8 cellular contexts compared by ENCODE assay signal in the genomic region with DNA sequence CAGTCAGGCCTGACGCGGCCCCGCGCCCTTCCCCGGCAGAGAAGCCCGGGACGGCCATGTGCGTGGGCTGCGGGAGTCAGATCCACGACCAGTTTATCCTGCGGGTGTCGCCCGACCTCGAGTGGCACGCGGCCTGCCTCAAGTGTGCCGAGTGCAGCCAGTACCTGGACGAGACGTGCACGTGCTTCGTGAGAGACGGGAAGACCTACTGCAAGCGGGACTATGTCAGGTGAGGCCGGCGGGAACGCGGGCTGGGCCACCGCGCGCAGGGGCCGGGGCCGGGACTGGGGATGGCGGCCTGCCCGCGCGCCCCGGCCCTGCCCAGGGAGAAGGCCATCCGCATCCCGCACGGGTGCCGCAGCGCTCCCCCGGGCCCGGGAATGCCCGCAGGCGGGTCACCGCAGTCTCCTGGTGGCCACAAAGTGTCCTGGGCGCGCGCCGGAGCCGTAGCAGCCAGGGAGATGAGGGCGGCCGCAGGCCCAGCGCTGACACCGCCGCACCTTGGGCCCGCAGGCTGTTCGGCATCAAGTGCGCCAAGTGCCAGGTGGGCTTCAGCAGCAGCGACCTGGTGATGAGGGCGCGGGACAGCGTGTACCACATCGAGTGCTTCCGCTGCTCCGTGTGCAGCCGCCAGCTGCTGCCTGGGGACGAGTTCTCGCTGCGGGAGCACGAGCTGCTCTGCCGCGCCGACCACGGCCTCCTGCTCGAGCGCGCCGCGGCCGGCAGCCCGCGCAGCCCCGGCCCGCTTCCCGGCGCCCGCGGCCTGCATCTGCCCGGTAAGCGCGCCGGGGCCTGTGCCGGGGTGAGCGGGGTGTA. TPM values are rescaled to one million over a fixed set of nuclear protein-coding genes. Genes with fewer than 3 reads are reported as not detected.
A peak's percentile ranks its signal among the peaks of the same experiment; 100 is the strongest.
DNase-seq lines count a peak whose midpoint lies in the region; ATAC-seq and TF ChIP-seq lines count a peak whose summit lies in the region.

No MANE protein-coding gene starts in this region.

- H3K27me3 Mint-ChIP-seq in activated T-cell treated with anti-CD3 and anti-CD28 coated beads, Interleukin-2, amount 50 U/mL, for 72 hours (ENCODE audit: low read depth) = peaks cover 86% of the 10 kb centered on the region

- H3K4me1 Mint-ChIP-seq in activated T-cell treated with anti-CD3 and anti-CD28 coated beads, Interleukin-2, amount 50 U/mL, for 72 hours (ENCODE audit: low read depth) = peaks cover 69% of the 10 kb centered on the region

- H3K36me3 ChIP-seq in BJ (ENCODE audit: control insufficient read depth, insufficient read depth, low read length) (peaks cover 13% of the 10 kb centered on the region), mesodermal cell (ENCODE audit: control insufficient read depth, insufficient read depth, low read length) (no peaks in the 10 kb centered on the region), ascending aorta (no peaks in the 10 kb centered on the region)

- DNase-seq in BJ (ENCODE audit: low read depth) = no peak
- DNase-seq in HL-60 (ENCODE audit: low read depth in 1 of 2, low spot score in 1 of 2) = peak; percentile 49 to 64
- peak; percentile 29 to 32 for DNase-seq in activated T-cell treated with anti-CD3 and anti-CD28 coated beads, Interleukin-2, amount 50 U/mL, for 72 hours
- no peak for DNase-seq in OCI-M2 (lab: John Stamatoyannopoulos, UW; ENCODE audit: unreplicated experiment)
- DNase-seq in ascending aorta (ENCODE audit: low spot score in 2 of 2) = no peak
- no peak for DNase-seq in head of caudate nucleus

- 2% methylated on average over 64 to 89 of the region's 96 CpGs for WGBS in mesodermal cell (ENCODE audit: insufficient coverage in 2 of 2), 2 experiments

- H3K4me1 ChIP-seq in mesodermal cell (ENCODE audit: control insufficient read depth, insufficient read depth, low read length, poor library complexity, severe bottlenecking) (peaks cover 15% of the 10 kb centered on the region), ascending aorta (peaks cover 22 to 47% of the 10 kb centered on the region in 2 donors)

- POLR2A ChIA-PET in BJ (lab: Charles Lee) = interaction anchor here (0.6 kb wide), 1 partner anchor 623 kb away, joined by 7 read pairs; no protein-coding TSS in a partner anchor

- H3K36me3 Mint-ChIP-seq in activated T-cell treated with anti-CD3 and anti-CD28 coated beads, Interleukin-2, amount 50 U/mL, for 72 hours (ENCODE audit: insufficient read depth in 2 of 2) = peaks cover 0 to 15% of the 10 kb centered on the region in 2 donors

- H3K4me3 ChIP-seq in BJ (ENCODE audit: low read depth, low read length) (peak overlapping the region; percentile 74), HL-60 (replicated peaks; ENCODE audit: insufficient read depth, low read length) (peak overlapping the region; percentile 66), mesodermal cell (ENCODE audit: extremely low read depth, insufficient read depth, low read length, poor library complexity, severe bottlenecking) (peak overlapping the region; percentile 48), ascending aorta (no peak overlapping the region)

- peak overlapping the region; percentile 94 to 99 for H3K4me3 Mint-ChIP-seq in activated T-cell treated with anti-CD3 and anti-CD28 coated beads, Interleukin-2, amount 50 U/mL, for 72 hours

- H3K27me3 ChIP-seq in BJ (ENCODE audit: control insufficient read depth, insufficient read depth, low read length) = no peaks in the 10 kb centered on the region
- no peaks in the 10 kb centered on the region for H3K27me3 ChIP-seq in HL-60 (ENCODE audit: insufficient read depth, poor library complexity, severe bottlenecking)
- H3K27me3 ChIP-seq in ascending aorta = peaks cover 66% of the 10 kb centered on the region

- no peak for TF ChIP-seq CTCF in BJ (IDR thresholded peaks at IDR 0.05; ENCODE audit: insufficient read depth, low read depth, low read length)
- TF ChIP-seq CTCF in HL-60 (IDR thresholded peaks at IDR 0.05; ENCODE audit: insufficient read depth, low read length) = no peak
- TF ChIP-seq CTCF in ascending aorta (IDR thresholded peaks at IDR 0.05) = no peak

- no peak for ATAC-seq in activated T-cell treated with anti-CD3 and anti-CD28 coated beads, Interleukin-2, amount 50 U/mL, for 72 hours (replicated peaks in 1 of 2)
- no peak for ATAC-seq in GM19328 (IDR thresholded peaks at IDR 0.05; ENCODE audit: unreplicated experiment)

- no peak overlapping the region for H3K27ac Mint-ChIP-seq in activated T-cell treated with anti-CD3 and anti-CD28 coated beads, Interleukin-2, amount 50 U/mL, for 72 hours

- H3K9me3 Mint-ChIP-seq in activated T-cell treated with anti-CD3 and anti-CD28 coated beads, Interleukin-2, amount 50 U/mL, for 72 hours = no peaks in the 10 kb centered on the region

- H3K9me3 ChIP-seq in mesodermal cell (ENCODE audit: control insufficient read depth, low read length) (no peaks in the 10 kb centered on the region), ascending aorta (no peaks in the 10 kb centered on the region)

- CTCF ChIA-PET in BJ (lab: Yijun Ruan, JAX) = interaction anchor here (2.1 kb wide), 1 partner anchor 188 kb away, joined by 4 read pairs; no protein-coding TSS in a partner anchor

- H3K27ac ChIP-seq in HL-60 (replicated peaks) (peak overlapping the region; percentile 90), mesodermal cell (ENCODE audit: low read depth, low read length, severe bottlenecking) (no peak overlapping the region), ascending aorta (no peak overlapping the region)

- intact Hi-C loops in ascending aorta (cut with DNase I) = no loop called here
- intact Hi-C loops in head of caudate nucleus (cut with DNase I) = no loop called here

RNA-seq across cellular contexts. Expression of a gene that starts 1.4 kb away (rescaled TPM):
- polyA plus RNA-seq in BJ (2011; rRNA removed) = 5.0 and 7.7 TPM in 2 replicates
- polyA minus RNA-seq in BJ (2011; rRNA and poly(A)+ RNA removed) = 4.2 and 4.3 TPM in 2 replicates
- total RNA-seq in activated T-cell treated with anti-CD3 and anti-CD28 coated beads, Interleukin-2, amount 50 U/mL, for 72 hours = under 1 TPM; 0.77 to 0.83 TPM
- 1.3 TPM for polyA plus RNA-seq in mesodermal cell (2013, experiment 1 of 2)
- polyA plus RNA-seq in mesodermal cell (2013, experiment 2 of 2) = 0.86 TPM
- total RNA-seq in ascending aorta = not detected

RNA-seq across cellular contexts. Expression of a gene that starts 26.7 kb away (rescaled TPM):
- polyA plus RNA-seq in BJ (2011; rRNA removed) = 113 and 173 TPM in 2 replicates
- polyA minus RNA-seq in BJ (2011; rRNA and poly(A)+ RNA removed) = 53.5 and 54.6 TPM in 2 replicates
- total RNA-seq in activated T-cell treated with anti-CD3 and anti-CD28 coated beads, Interleukin-2, amount 50 U/mL, for 72 hours = 100 to 1,000 TPM; 143 to 158 TPM
- 124 TPM for polyA plus RNA-seq in mesodermal cell (2013, experiment 1 of 2)
- polyA plus RNA-seq in mesodermal cell (2013, experiment 2 of 2) = 120 TPM
- total RNA-seq in ascending aorta = 31.7 TPM

Comparison
In these comparisons a context has a peak if more than half of its experiments do, and no peak if none do; other contexts are left out.
1. DNase-seq: peak in HL-60 (2 of 2) and activated T-cell treated with anti-CD3 and anti-CD28 coated beads, Interleukin-2, amount 50 U/mL, for 72 hours (2 of 2); none in BJ (single experiment), OCI-M2 (single experiment), ascending aorta (0 of 2) and head of caudate nucleus (0 of 42).
2. H3K4me3 ChIP-seq: peak in BJ (single experiment), HL-60 (single experiment) and mesodermal cell (single experiment); none in ascending aorta (0 of 2).